In the genomic region with DNA sequence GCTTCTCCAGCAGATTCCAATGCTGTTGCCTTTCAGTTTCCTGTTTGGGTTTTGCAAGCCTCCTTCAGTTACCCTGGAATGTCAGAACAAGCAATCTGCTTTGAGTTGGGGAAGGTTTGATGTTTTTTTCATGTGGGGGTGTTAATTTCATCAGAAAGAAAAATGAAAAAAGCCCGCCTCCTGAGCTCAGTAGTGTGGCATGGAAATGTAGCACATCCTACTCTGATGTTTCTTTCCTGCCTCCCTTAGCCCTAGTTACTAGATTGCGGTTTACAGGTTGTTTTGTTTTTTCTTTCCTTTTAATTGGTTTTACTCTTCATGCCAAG, we compare ENCODE assay signal across 15 cellular contexts.
DNase-seq lines count a peak whose midpoint lies in the region; ATAC-seq and TF ChIP-seq lines count a peak whose summit lies in the region.
"Had no signal": no experiment of that assay in that cellular context is flagged by ENCODE, and none has a peak within 500 bp of the region (broad histone marks: within the 10 kb centered on the region; RNA-seq: fewer than 3 reads in every experiment).

No MANE protein-coding gene starts in this region.

- H3K36me3 ChIP-seq in BLaER1 treated with 17β-estradiol and CSF1 and Interleukin-3, amounts not matched to agents 10 nM and 100 nM: no peaks in the 10 kb centered on the region
- peaks cover 28% of the 10 kb centered on the region for H3K36me3 ChIP-seq in SU-DHL-6 (ENCODE audit: low read length)
- H3K36me3 ChIP-seq: cardiac muscle cell had no signal

- H3F3A ChIP-seq in SU-DHL-6 (ENCODE audit: insufficient read depth): no peaks in the 10 kb centered on the region

- ATAC-seq in GM21367 (IDR thresholded peaks at IDR 0.05; ENCODE audit: unreplicated experiment): peak; percentile 16
- no peak for ATAC-seq in GM18868 (IDR thresholded peaks at IDR 0.05; ENCODE audit: unreplicated experiment)
- ATAC-seq in HG02759 (IDR thresholded peaks at IDR 0.05; ENCODE audit: unreplicated experiment): no peak
- ATAC-seq: left colon had no signal

- DNase-seq in fibroblast of pulmonary artery (ENCODE audit: low read depth) (peak; percentile 8), COLO829 (ENCODE audit: low spot score) (no peak), T-helper 1 cell (no peak)
- DNase-seq: activated CD4-positive, alpha-beta T cell treated with anti-CD3 and anti-CD28 coated beads, Interleukin-2, amount 50 U/mL, for 48 hours; left colon; NCI-H2029 treated with DMSO at 0.1 percent for 48 hours; NCI-H82; stimulated activated CD4-positive, alpha-beta T cell treated with anti-CD3 and anti-CD28 coated beads, Interleukin-2, amount 100 ng/mL, for 48 hours; T-helper 9 cell had no signal

- H3K4me2 ChIP-seq in BLaER1 treated with 17β-estradiol and CSF1 and Interleukin-3, amounts not matched to agents 10 nM and 100 nM: peak overlapping the region; percentile 67 to 94 (median 87)
- peak overlapping the region; percentile 23 for H3K4me2 ChIP-seq in SU-DHL-6 (ENCODE audit: low read depth, low read length, poor library complexity, severe bottlenecking)

- H3K9me2 ChIP-seq in SU-DHL-6 (replicated peaks; ENCODE audit: insufficient read depth, low read length): no peaks in the 10 kb centered on the region

- H2AFZ ChIP-seq in SU-DHL-6 (ENCODE audit: low read depth, low read length, severe bottlenecking): no peak overlapping the region

- H3K27ac ChIP-seq in BLaER1 treated with 17β-estradiol and CSF1 and Interleukin-3, amounts not matched to agents 10 nM and 100 nM: peak overlapping the region in 8 of 11 experiments; percentile 62 to 87 (median 76); a peak in 16 of 22 replicates
- H3K27ac ChIP-seq in SU-DHL-6 (ENCODE audit: low read depth, low read length): peak overlapping the region; percentile 2; the same call in 1 of the 2 replicates
- H3K27ac ChIP-seq: cardiac muscle cell had no signal

- H3K9ac ChIP-seq in BLaER1 treated with 17β-estradiol and CSF1 and Interleukin-3, amounts not matched to agents 10 nM and 100 nM: peak overlapping the region in 7 of 11 experiments; percentile 8 to 75 (median 56); a peak in 12 of 22 replicates
- H3K9ac ChIP-seq in SU-DHL-6 (ENCODE audit: low read length): no peak overlapping the region

- H3K4me1 ChIP-seq in BLaER1 treated with 17β-estradiol and CSF1 and Interleukin-3, amounts not matched to agents 10 nM and 100 nM: peaks cover 36 to 69% (median 55%) of the 10 kb centered on the region in 10 experiments

- TF ChIP-seq CTCF in SU-DHL-6 (IDR thresholded peaks at IDR 0.05; ENCODE audit: insufficient read depth, low read length, poor library complexity, severe bottlenecking) (no peak), fibroblast of pulmonary artery (IDR thresholded peaks at IDR 0.05; ENCODE audit: low read length, missing control alignments) (no peak)

- H3K4me3 ChIP-seq in BLaER1 treated with 17β-estradiol and CSF1 and Interleukin-3, amounts not matched to agents 10 nM and 100 nM: peak overlapping the region in 5 of 10 experiments; percentile 20 to 44 (median 36); a peak in 9 of 20 replicates
- H3K4me3 ChIP-seq in SU-DHL-6 (ENCODE audit: insufficient read depth, low read length, poor library complexity, severe bottlenecking): no peak overlapping the region
- no peak overlapping the region for H3K4me3 ChIP-seq in fibroblast of pulmonary artery (replicated peaks; ENCODE audit: low read depth, low read length)
- H3K4me3 ChIP-seq: cardiac muscle cell had no signal

- no peaks in the 10 kb centered on the region for H4K20me1 ChIP-seq in BLaER1 treated with 17β-estradiol and CSF1 and Interleukin-3, amounts not matched to agents 10 nM and 100 nM
- H4K20me1 ChIP-seq in SU-DHL-6 (ENCODE audit: low read depth, low read length): no peaks in the 10 kb centered on the region

- H3K27me3 ChIP-seq in BLaER1 treated with 17β-estradiol and CSF1 and Interleukin-3, amounts not matched to agents 10 nM and 100 nM: no peaks in the 10 kb centered on the region
- no peaks in the 10 kb centered on the region for H3K27me3 ChIP-seq in SU-DHL-6 (ENCODE audit: low read length)
- H3K27me3 ChIP-seq: cardiac muscle cell had no signal

- peaks cover 0 to 31% (median 18%) of the 10 kb centered on the region in 11 experiments; a peak in 17 of 22 replicates for H3K9me3 ChIP-seq in BLaER1 treated with 17β-estradiol and CSF1 and Interleukin-3, amounts not matched to agents 10 nM and 100 nM (replicated peaks in 1 of 11)
- no peaks in the 10 kb centered on the region for H3K9me3 ChIP-seq in SU-DHL-6 (ENCODE audit: insufficient read depth, low read length)

- no peaks in the 10 kb centered on the region for H3K79me2 ChIP-seq in SU-DHL-6 (ENCODE audit: insufficient read depth, low read length)
